Comparison of ENCODE assay signal across 1 cellular context in the genomic region with DNA sequence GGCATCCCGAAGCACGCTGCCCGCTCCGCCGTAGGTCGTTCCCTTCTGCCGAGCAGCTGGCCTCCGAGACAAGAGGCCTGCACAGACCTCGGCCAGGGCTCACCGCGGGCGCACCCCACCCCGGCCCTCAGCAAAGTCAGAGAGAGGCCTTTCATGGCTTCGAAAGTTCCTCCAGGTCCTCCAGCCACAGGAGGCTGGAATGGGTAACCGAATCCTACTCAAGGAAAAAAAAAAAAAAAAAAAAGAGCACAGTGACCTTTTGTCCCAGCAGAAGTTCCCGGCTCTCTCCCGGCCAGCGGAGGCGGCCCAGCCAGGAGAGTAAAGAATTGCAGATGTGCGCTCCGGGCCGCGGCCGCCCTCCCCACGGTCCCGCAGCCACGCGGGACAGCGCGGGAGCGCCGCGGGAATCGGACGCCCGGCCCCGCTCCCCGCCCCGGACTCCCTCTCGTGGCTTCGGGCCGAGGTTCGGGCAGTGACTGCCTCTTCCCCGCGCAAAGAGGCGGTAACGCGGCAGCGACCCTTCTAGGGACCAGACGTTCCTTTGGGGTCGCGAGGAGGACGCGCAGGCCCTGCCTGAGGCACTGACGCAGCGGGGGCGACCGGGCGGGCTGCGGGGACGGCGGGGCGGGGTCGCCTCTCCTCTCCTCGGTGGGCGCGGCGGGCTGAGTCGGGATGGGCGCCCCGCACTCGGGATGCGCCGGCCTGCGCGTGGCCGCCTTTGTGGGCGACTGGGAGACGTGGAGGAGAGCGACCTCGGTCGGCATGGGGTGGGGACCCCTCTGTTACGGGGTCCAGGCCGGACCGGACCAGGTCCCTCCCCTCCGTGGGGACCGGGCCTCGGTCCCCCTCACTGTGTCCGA.
TF ChIP-seq lines count a peak whose summit lies in the region.

No MANE protein-coding gene starts in this region.

TF ChIP-seq in endothelial cell of umbilical vein, 7 proteins besides CTCF, POLR2A, EP300 and RAD21:
- no peak for TF ChIP-seq GATA2 (IDR thresholded peaks at IDR 0.05; ENCODE audit: insufficient read depth, insufficient read length, low read depth, low read length)
- TF ChIP-seq EZH2 (IDR thresholded peaks at IDR 0.05; ENCODE audit: borderline replicate concordance, low read depth, low read length, severe bottlenecking) = peak; percentile 86
